In genomic region chr20:57629976-57630525, GRCh38 we compare ENCODE assay signal across 14 cellular contexts. TPM values are rescaled to one million over a fixed set of nuclear protein-coding genes. Genes with fewer than 3 reads are reported as not detected.
A peak's percentile ranks its signal among the peaks of the same experiment; 100 is the strongest.
DNase-seq lines count a peak whose midpoint lies in the region; ATAC-seq lines count a peak whose summit lies in the region.
"Had no signal": no experiment of that assay in that cellular context is flagged by ENCODE, and none has a peak within 500 bp of the region (broad histone marks: within the 10 kb centered on the region; RNA-seq: fewer than 3 reads in every experiment).

No MANE protein-coding gene starts in this region.

- H3K27me3 Mint-ChIP-seq in activated naive CD4-positive, alpha-beta T cell treated with anti-CD3 and anti-CD28 coated beads for 36 hours (ENCODE audit: low read depth), result no peaks in the 10 kb centered on the region
- H3K27me3 Mint-ChIP-seq in activated T-helper 2 cell treated with anti-CD3 and anti-CD28 coated beads, Interferon-gamma antibody, Interleukin-2, Interleukin-4, amounts not matched to agents 10 μg/mL and 5 μg/mL and 100 μg/mL, durations not matched to agents 14 hours and 24 hours and 36 hours (ENCODE audit: low read depth), result peaks cover 47% of the 10 kb centered on the region

- DNase-seq in activated naive CD4-positive, alpha-beta T cell treated with anti-CD3 and anti-CD28 coated beads for 36 hours, result peak; percentile 79
- no peak for DNase-seq in activated naive CD4-positive, alpha-beta T cell treated with Interleukin-2 at 50 U/mL for 16 hours
- DNase-seq in activated T-helper 2 cell treated with anti-CD3 and anti-CD28 coated beads, Interferon-gamma antibody, Interleukin-2, Interleukin-4, amounts not matched to agents 10 μg/mL and 5 μg/mL and 100 μg/mL, durations not matched to agents 14 hours and 24 hours and 36 hours (ENCODE audit: low spot score), result no peak
- DNase-seq in medulla oblongata (ENCODE audit: extremely low spot score) (peak; percentile 57), NCI-H2227 treated with DMSO at 0.1 percent for 48 hours (lab: John Stamatoyannopoulos, UW) (no peak), mesenchymal stem cell (no peak)
- DNase-seq: IMR-90; NCI-H1930; NK-92 treated with Interleukin-12 subunit alpha and Interleukin-12 subunit beta, amount 100 ng/mL, for 24 hours had no signal

- peaks cover 0 to 3% (median 1%) of the 10 kb centered on the region in 5 donors for H3K9me3 ChIP-seq in subcutaneous abdominal adipose tissue (ENCODE audit: control insufficient read depth in 5 of 5, low read length in 5 of 5)
- H3K9me3 ChIP-seq in mesenchymal stem cell (ENCODE audit: control insufficient read depth, low read length), result peaks cover 5% of the 10 kb centered on the region

- no peak overlapping the region for H2BK12ac ChIP-seq in mesenchymal stem cell (ENCODE audit: low read length in 2 of 2)

- no peaks in the 10 kb centered on the region for H3K27me3 ChIP-seq in subcutaneous abdominal adipose tissue (ENCODE audit: control insufficient read depth in 5 of 5, insufficient read depth in 4 of 5, low read length in 5 of 5)
- peaks cover 28 to 46% of the 10 kb centered on the region in 2 experiments for H3K27me3 ChIP-seq in mesenchymal stem cell (ENCODE audit: control insufficient read depth in 1 of 2, insufficient read depth in 1 of 2, low read length in 2 of 2)
- H3K27me3 ChIP-seq: hepatocyte had no signal

- H2AK5ac ChIP-seq in mesenchymal stem cell (ENCODE audit: low read length, severe bottlenecking), result no peak overlapping the region

- CTCF ChIA-PET in activated naive CD4-positive, alpha-beta T cell treated with anti-CD3 and anti-CD28 coated beads for 36 hours (lab: Charles Lee), result interaction anchor here (1.0 to 3.1 kb wide), 5 partner anchors 9 to 34 kb away, joined by 3 to 32 read pairs (median 6); partner anchors contain the start of gene ZBP1

- H3K36me3 ChIP-seq in subcutaneous abdominal adipose tissue (ENCODE audit: control insufficient read depth in 5 of 5, insufficient read depth in 5 of 5, low read length in 5 of 5), result no peaks in the 10 kb centered on the region
- no peaks in the 10 kb centered on the region for H3K36me3 ChIP-seq in mesenchymal stem cell (ENCODE audit: control insufficient read depth in 1 of 2, insufficient read depth in 2 of 2, low read depth in 1 of 2, low read length in 2 of 2)

- H3K27ac Mint-ChIP-seq in activated naive CD4-positive, alpha-beta T cell treated with anti-CD3 and anti-CD28 coated beads for 36 hours, result peak overlapping the region; percentile 95
- no peak overlapping the region for H3K27ac Mint-ChIP-seq in activated T-helper 2 cell treated with anti-CD3 and anti-CD28 coated beads, Interferon-gamma antibody, Interleukin-2, Interleukin-4, amounts not matched to agents 10 μg/mL and 5 μg/mL and 100 μg/mL, durations not matched to agents 14 hours and 24 hours and 36 hours

- no peak overlapping the region for H3K18ac ChIP-seq in mesenchymal stem cell (ENCODE audit: low read depth in 1 of 2, low read length in 2 of 2)

- peak overlapping the region; percentile 94 for H3K4me3 Mint-ChIP-seq in activated naive CD4-positive, alpha-beta T cell treated with anti-CD3 and anti-CD28 coated beads for 36 hours
- peak overlapping the region; percentile 69 for H3K4me3 Mint-ChIP-seq in activated T-helper 2 cell treated with anti-CD3 and anti-CD28 coated beads, Interferon-gamma antibody, Interleukin-2, Interleukin-4, amounts not matched to agents 10 μg/mL and 5 μg/mL and 100 μg/mL, durations not matched to agents 14 hours and 24 hours and 36 hours (ENCODE audit: low read depth)

- H3K9me3 Mint-ChIP-seq in activated naive CD4-positive, alpha-beta T cell treated with anti-CD3 and anti-CD28 coated beads for 36 hours, result peaks cover 14% of the 10 kb centered on the region
- H3K9me3 Mint-ChIP-seq in activated T-helper 2 cell treated with anti-CD3 and anti-CD28 coated beads, Interferon-gamma antibody, Interleukin-2, Interleukin-4, amounts not matched to agents 10 μg/mL and 5 μg/mL and 100 μg/mL, durations not matched to agents 14 hours and 24 hours and 36 hours, result peaks cover 18% of the 10 kb centered on the region

- peaks cover 60% of the 10 kb centered on the region for H3K4me1 Mint-ChIP-seq in activated naive CD4-positive, alpha-beta T cell treated with anti-CD3 and anti-CD28 coated beads for 36 hours (ENCODE audit: low read depth)
- H3K4me1 Mint-ChIP-seq in activated T-helper 2 cell treated with anti-CD3 and anti-CD28 coated beads, Interferon-gamma antibody, Interleukin-2, Interleukin-4, amounts not matched to agents 10 μg/mL and 5 μg/mL and 100 μg/mL, durations not matched to agents 14 hours and 24 hours and 36 hours (ENCODE audit: low read depth), result peaks cover 56% of the 10 kb centered on the region

- no peak overlapping the region for H4K8ac ChIP-seq in mesenchymal stem cell (ENCODE audit: low read length)

- ATAC-seq in GM18517 (IDR thresholded peaks at IDR 0.05; ENCODE audit: unreplicated experiment), result no peak

- no peak overlapping the region for H3K4ac ChIP-seq in mesenchymal stem cell (ENCODE audit: low read depth in 1 of 2, low read length in 2 of 2)

- peaks cover 18% of the 10 kb centered on the region for H3K36me3 Mint-ChIP-seq in activated naive CD4-positive, alpha-beta T cell treated with anti-CD3 and anti-CD28 coated beads for 36 hours (ENCODE audit: low read depth)
- peaks cover 13% of the 10 kb centered on the region for H3K36me3 Mint-ChIP-seq in activated T-helper 2 cell treated with anti-CD3 and anti-CD28 coated beads, Interferon-gamma antibody, Interleukin-2, Interleukin-4, amounts not matched to agents 10 μg/mL and 5 μg/mL and 100 μg/mL, durations not matched to agents 14 hours and 24 hours and 36 hours (ENCODE audit: low read depth)

- no peak overlapping the region for H2BK5ac ChIP-seq in mesenchymal stem cell (ENCODE audit: low read depth, low read length, poor library complexity, severe bottlenecking)

- H3K79me1 ChIP-seq in mesenchymal stem cell (replicated peaks; ENCODE audit: low read length, poor library complexity, severe bottlenecking), result no peaks in the 10 kb centered on the region

- no peak overlapping the region for H3K4me2 ChIP-seq in mesenchymal stem cell (ENCODE audit: low read length, poor library complexity, severe bottlenecking)
- H3K4me2 ChIP-seq: hepatocyte had no signal

- H2BK120ac ChIP-seq in mesenchymal stem cell (ENCODE audit: low read depth, low read length), result no peak overlapping the region

- no peak overlapping the region for H3K9ac ChIP-seq in subcutaneous abdominal adipose tissue (ENCODE audit: low read length in 5 of 5)
- H3K9ac ChIP-seq in mesenchymal stem cell (ENCODE audit: low read length), result no peak overlapping the region

- no peak overlapping the region for H4K91ac ChIP-seq in mesenchymal stem cell (ENCODE audit: low read length)

- no peak overlapping the region for H2AFZ ChIP-seq in mesenchymal stem cell (ENCODE audit: low read depth, low read length)
- H2AFZ ChIP-seq: hepatocyte had no signal

- H3K14ac ChIP-seq in mesenchymal stem cell (ENCODE audit: low read length in 2 of 2), result no peak overlapping the region

- no peak overlapping the region for H2BK15ac ChIP-seq in mesenchymal stem cell (ENCODE audit: low read depth, poor library complexity, severe bottlenecking)

- H3K4me1 ChIP-seq in subcutaneous abdominal adipose tissue (ENCODE audit: control insufficient read depth in 5 of 5, insufficient read depth in 5 of 5, low read length in 5 of 5) (peaks cover 9 to 25% (median 20%) of the 10 kb centered on the region in 5 donors), mesenchymal stem cell (ENCODE audit: control insufficient read depth, insufficient read depth, low read depth, low read length) (no peaks in the 10 kb centered on the region)

- H3K27ac ChIP-seq in subcutaneous abdominal adipose tissue (ENCODE audit: low read depth, low read length) (no peak overlapping the region), mesenchymal stem cell (ENCODE audit: low read length, poor library complexity, severe bottlenecking) (no peak overlapping the region)
- H3K27ac ChIP-seq: hepatocyte had no signal

- intact Hi-C loops in activated naive CD4-positive, alpha-beta T cell treated with anti-CD3 and anti-CD28 coated beads for 36 hours (cut with micrococcal nuclease), result loop anchor here (10.0 kb wide), 3 partner anchors 455 to 1625 kb away; no protein-coding TSS in a partner anchor
- intact Hi-C loops in activated T-helper 2 cell treated with anti-CD3 and anti-CD28 coated beads, Interferon-gamma antibody, Interleukin-2, Interleukin-4, amounts not matched to agents 10 μg/mL and 5 μg/mL and 100 μg/mL, durations not matched to agents 14 hours and 24 hours and 36 hours (cut with micrococcal nuclease), result no loop called here

- H3K4me3 ChIP-seq in subcutaneous abdominal adipose tissue (ENCODE audit: low read depth in 1 of 5, low read length in 5 of 5) (peak overlapping the region in 3 of 5 donors; percentile 20 to 35 (median 23)), mesenchymal stem cell (ENCODE audit: insufficient read depth in 1 of 2, low read depth in 1 of 2, low read length in 2 of 2) (no peak overlapping the region)
- H3K4me3 ChIP-seq: hepatocyte had no signal

- H3K23ac ChIP-seq in mesenchymal stem cell (ENCODE audit: low read length in 2 of 2), result no peak overlapping the region

- 80% methylated on average over 10 of the region's 10 CpGs for WGBS in mesenchymal stem cell

RNA-seq across cellular contexts. Expression of gene ZBP1, which starts 9.8 kb away (rescaled TPM):
- total RNA-seq in activated naive CD4-positive, alpha-beta T cell treated with anti-CD3 and anti-CD28 coated beads for 36 hours, result under 1 TPM in 1 of 2 experiments, not detected in 1; 0.14 TPM
- 0.32 and 0.62 TPM in 2 replicates for total RNA-seq in activated T-helper 2 cell treated with anti-CD3 and anti-CD28 coated beads, Interferon-gamma antibody, Interleukin-2, Interleukin-4, amounts not matched to agents 10 μg/mL and 5 μg/mL and 100 μg/mL, durations not matched to agents 14 hours and 24 hours and 36 hours
- not detected for polyA plus RNA-seq in mesenchymal stem cell (2013, experiment 1 of 2)
- polyA plus RNA-seq in mesenchymal stem cell (2013, experiment 2 of 2), result not detected
- total RNA-seq: endothelial cell of umbilical vein, hepatocyte, IMR-90, renal cortical epithelial cell had no signal
- polyA plus RNA-seq: endothelial cell of umbilical vein, hepatocyte, IMR-90 had no signal

Comparison
In these comparisons a context has a peak if more than half of its experiments do, and no peak if none do; other contexts are left out.
1. DNase-seq: peak in activated naive CD4-positive, alpha-beta T cell treated with anti-CD3 and anti-CD28 coated beads for 36 hours (single experiment) and medulla oblongata (single experiment); none in activated naive CD4-positive, alpha-beta T cell treated with Interleukin-2 at 50 U/mL for 16 hours (single experiment), activated T-helper 2 cell treated with anti-CD3 and anti-CD28 coated beads, Interferon-gamma antibody, Interleukin-2, Interleukin-4, amounts not matched to agents 10 μg/mL and 5 μg/mL and 100 μg/mL, durations not matched to agents 14 hours and 24 hours and 36 hours (single experiment), NCI-H2227 treated with DMSO at 0.1 percent for 48 hours (single experiment) and mesenchymal stem cell (single experiment).
2. H3K4me3 ChIP-seq: peak in subcutaneous abdominal adipose tissue (3 of 5); none in mesenchymal stem cell (0 of 2).